ENCODE assay signal across 13 cellular contexts in the genomic region with DNA sequence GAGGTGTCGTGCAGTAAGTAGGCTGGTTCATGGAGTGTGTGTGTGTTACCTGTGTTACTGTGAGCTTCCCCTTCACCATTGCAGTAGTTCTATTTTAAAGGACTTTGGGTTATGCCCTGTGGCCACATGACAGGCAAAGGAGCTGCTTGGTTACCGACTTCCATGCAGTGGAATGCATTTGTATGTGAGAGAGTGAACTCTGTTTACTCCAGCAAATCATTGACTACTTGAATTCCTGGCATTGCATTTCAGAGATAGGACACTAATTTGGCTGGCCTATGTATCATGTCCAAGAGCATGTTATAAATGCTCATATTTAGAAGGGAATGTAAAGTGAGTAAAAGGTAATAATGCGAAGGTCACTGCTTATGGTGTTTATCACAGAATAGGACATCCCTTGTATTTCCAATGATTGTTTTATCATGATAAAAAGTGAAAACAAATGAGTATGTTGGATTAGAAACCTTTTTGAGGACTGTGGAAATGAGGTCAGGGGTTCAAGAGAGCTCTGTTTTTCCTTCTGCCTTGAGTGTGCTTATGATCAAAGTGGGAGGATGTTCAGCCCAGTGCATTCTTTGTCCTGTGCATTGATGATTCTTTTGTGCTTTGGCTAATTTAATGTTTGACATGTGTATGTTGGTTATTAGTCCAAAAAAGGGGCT.
A peak's percentile ranks its signal among the peaks of the same experiment; 100 is the strongest.
DNase-seq lines count a peak whose midpoint lies in the region; TF ChIP-seq lines count a peak whose summit lies in the region.
"Had no signal": no experiment of that assay in that cellular context is flagged by ENCODE, and none has a peak within 500 bp of the region (broad histone marks: within the 10 kb centered on the region; RNA-seq: fewer than 3 reads in every experiment).

No MANE protein-coding gene starts in this region.

- H3K9me3 ChIP-seq in neural progenitor cell (ENCODE audit: low read depth), result no peaks in the 10 kb centered on the region
- H3K9me3 ChIP-seq: BE2C, prostate gland had no signal

- H3K9ac ChIP-seq in neural progenitor cell, result no peak overlapping the region

- H3F3A ChIP-seq in neural progenitor cell (ENCODE audit: low read depth), result no peaks in the 10 kb centered on the region

- no peaks in the 10 kb centered on the region for H3K9me3 Mint-ChIP-seq in chondrocyte (ENCODE audit: low read depth)
- no peaks in the 10 kb centered on the region for H3K9me3 Mint-ChIP-seq in neural progenitor cell
- H3K9me3 Mint-ChIP-seq: stimulated activated naive CD8-positive, alpha-beta T cell treated with anti-CD3 and anti-CD28 coated beads, Interleukin-15, Interleukin-2, amounts not matched to agents 100 ng/mL and 50 ng/mL, for 24 hours had no signal

- H3K27me3 ChIP-seq in neural progenitor cell, result no peaks in the 10 kb centered on the region
- H3K27me3 ChIP-seq: BE2C had no signal

- H2AFZ ChIP-seq in neural progenitor cell (replicated peaks), result no peak overlapping the region

- no peaks in the 10 kb centered on the region for H3K4me1 ChIP-seq in neural progenitor cell
- H3K4me1 ChIP-seq: BE2C, prostate gland had no signal

- H3K4me3 Mint-ChIP-seq in chondrocyte (ENCODE audit: unreplicated experiment), result no peak overlapping the region
- no peak overlapping the region for H3K4me3 Mint-ChIP-seq in neural progenitor cell
- H3K4me3 Mint-ChIP-seq: stimulated activated naive CD8-positive, alpha-beta T cell treated with anti-CD3 and anti-CD28 coated beads, Interleukin-15, Interleukin-2, amounts not matched to agents 100 ng/mL and 50 ng/mL, for 24 hours had no signal

- no peaks in the 10 kb centered on the region for H4K20me1 ChIP-seq in neural progenitor cell (ENCODE audit: low read depth)

- H3K4me1 Mint-ChIP-seq in chondrocyte (ENCODE audit: low read depth) (peaks cover 25% of the 10 kb centered on the region), neural progenitor cell (peaks cover 15% of the 10 kb centered on the region)

- H3K79me2 ChIP-seq in neural progenitor cell (ENCODE audit: low read depth), result no peaks in the 10 kb centered on the region

- DNase-seq in EL (peak; percentile 36), chondrocyte (ENCODE audit: low spot score) (no peak), iris pigment epithelial cell (ENCODE audit: low read depth) (peak; percentile 74), neural progenitor cell (ENCODE audit: low spot score) (no peak), AML-193 (lab: John Stamatoyannopoulos, UW) (no peak), erythroblast (lab: John Stamatoyannopoulos, UW) (no peak), NCI-H2029 (lab: John Stamatoyannopoulos, UW) (no peak), mesenteric fat pad (ENCODE audit: low spot score) (no peak)
- DNase-seq: BE2C, mammary epithelial cell, MM.1S had no signal

- no peak overlapping the region for H3K27ac ChIP-seq in neural progenitor cell
- H3K27ac ChIP-seq: prostate gland had no signal

- no peaks in the 10 kb centered on the region for H3K36me3 ChIP-seq in neural progenitor cell
- H3K36me3 ChIP-seq: BE2C, prostate gland had no signal

- TF ChIP-seq CTCF in chondrocyte (IDR thresholded peaks at IDR 0.05) (no peak), neural progenitor cell (IDR thresholded peaks at IDR 0.05) (no peak)

- H3K27me3 Mint-ChIP-seq in chondrocyte (ENCODE audit: low read depth) (no peaks in the 10 kb centered on the region), neural progenitor cell (ENCODE audit: insufficient read depth, low read depth) (no peaks in the 10 kb centered on the region)
- H3K27me3 Mint-ChIP-seq: stimulated activated naive CD8-positive, alpha-beta T cell treated with anti-CD3 and anti-CD28 coated beads, Interleukin-15, Interleukin-2, amounts not matched to agents 100 ng/mL and 50 ng/mL, for 24 hours had no signal

- no peak overlapping the region for H3K4me3 ChIP-seq in neural progenitor cell
- H3K4me3 ChIP-seq: prostate gland had no signal

- no peak overlapping the region for H3K4me2 ChIP-seq in neural progenitor cell

- peak overlapping the region; percentile 24 for H3K27ac Mint-ChIP-seq in chondrocyte (ENCODE audit: unreplicated experiment)
- H3K27ac Mint-ChIP-seq in neural progenitor cell, result peak overlapping the region; percentile 78
- H3K27ac Mint-ChIP-seq: stimulated activated naive CD8-positive, alpha-beta T cell treated with anti-CD3 and anti-CD28 coated beads, Interleukin-15, Interleukin-2, amounts not matched to agents 100 ng/mL and 50 ng/mL, for 24 hours had no signal

- TF ChIP-seq POLR2A in erythroblast (IDR thresholded peaks at IDR 0.05; ENCODE audit: low read length), result no peak

- H3K36me3 Mint-ChIP-seq in chondrocyte (ENCODE audit: low read depth) (peaks cover 12% of the 10 kb centered on the region), neural progenitor cell (no peaks in the 10 kb centered on the region)

Comparison
In these comparisons a context has a peak if more than half of its experiments do, and no peak if none do; other contexts are left out.
1. DNase-seq: peak in EL (single experiment) and iris pigment epithelial cell (single experiment); none in chondrocyte (single experiment), neural progenitor cell (single experiment), AML-193 (0 of 2), erythroblast (0 of 2), NCI-H2029 (single experiment) and mesenteric fat pad (single experiment).